Comparison of ENCODE assay signal across 9 cellular contexts in genomic region chr19:45577111-45577905, GRCh38. TPM values are rescaled to one million over a fixed set of nuclear protein-coding genes. Genes with fewer than 3 reads are reported as not detected.
DNase-seq lines count a peak whose midpoint lies in the region; FAIRE-seq and TF ChIP-seq lines count a peak whose summit lies in the region.
"Had no signal": no experiment of that assay in that cellular context is flagged by ENCODE, and none has a peak within 500 bp of the region (broad histone marks: within the 10 kb centered on the region; RNA-seq: fewer than 3 reads in every experiment).

No MANE protein-coding gene starts in this region.

- peak overlapping the region; percentile 36 to 78 (median 64); a peak in 6 of 7 replicates for H3K27ac Mint-ChIP-seq in H9

- H3K9me3 Mint-ChIP-seq in H9: no peaks in the 10 kb centered on the region

- H3K4me1 ChIP-seq in H9 (ENCODE audit: insufficient read depth, low read length) (peaks cover 6% of the 10 kb centered on the region; the same call in 1 of the 2 replicates), adrenal gland (replicated peaks in 1 of 2) (peaks cover 10 to 11% of the 10 kb centered on the region in 2 donors), right atrium auricular region (peaks cover 0 to 53% of the 10 kb centered on the region in 2 donors), skeletal muscle tissue (ENCODE audit: control insufficient read depth in 3 of 3, insufficient read depth in 3 of 3, low read length in 3 of 3) (peaks cover 28 to 43% (median 31%) of the 10 kb centered on the region in 3 donors)

- H3K4ac ChIP-seq in H9 (ENCODE audit: low read depth, low read length): no peak overlapping the region

- H3K27ac ChIP-seq in H9 (ENCODE audit: insufficient read length, low read depth, low read length) (no peak overlapping the region), adrenal gland (peak overlapping the region in 4 of 5 donors; percentile 58 to 86 (median 78)), right atrium auricular region (peak overlapping the region; percentile 67 to 82), skeletal muscle tissue (ENCODE audit: low read depth, low read length) (peak overlapping the region; percentile 66)

- no peak overlapping the region for H3K4me2 ChIP-seq in H9 (ENCODE audit: insufficient read depth, insufficient read length, low read length)

- peaks cover 1% of the 10 kb centered on the region; the same call in 1 of the 2 replicates for H3K27me3 Mint-ChIP-seq in H9 (ENCODE audit: low read depth)

- no peak overlapping the region for H3K18ac ChIP-seq in H9 (ENCODE audit: insufficient read length, low read depth, low read length)

- no peaks in the 10 kb centered on the region for H3K79me1 ChIP-seq in H9 (ENCODE audit: insufficient read depth, low read depth, low read length, poor library complexity, severe bottlenecking)

- no peak overlapping the region for H3K56ac ChIP-seq in H9 (ENCODE audit: insufficient read length, low read depth, low read length)

- no peak overlapping the region for H2BK15ac ChIP-seq in H9 (ENCODE audit: low read depth, low read length)

- no peak overlapping the region for H3K23ac ChIP-seq in H9 (ENCODE audit: insufficient read length, low read depth, low read length)

- H2BK20ac ChIP-seq in H9 (ENCODE audit: low read depth, low read length, poor library complexity, severe bottlenecking): no peak overlapping the region

- H3K4me3 ChIP-seq in adrenal gland (no peak overlapping the region), right atrium auricular region (no peak overlapping the region), skeletal muscle tissue (ENCODE audit: low read length in 3 of 3) (peak overlapping the region in 1 of 3 donors; percentile 22)

- TF ChIP-seq CTCF in H9 (conservative IDR thresholded peaks at IDR 0.05) (no peak), adrenal gland (IDR thresholded peaks at IDR 0.05) (no peak), right atrium auricular region (IDR thresholded peaks at IDR 0.05) (no peak)

- no peak overlapping the region for H3K9ac ChIP-seq in H9 (ENCODE audit: extremely low read depth, insufficient read length, low read length)
- peak overlapping the region in 2 of 3 donors; percentile 43 to 51 for H3K9ac ChIP-seq in skeletal muscle tissue (ENCODE audit: low read depth in 1 of 3, low read length in 3 of 3)

- H3K4me1 Mint-ChIP-seq in H9: peaks cover 23 to 30% of the 10 kb centered on the region in 2 experiments

- H4K91ac ChIP-seq in H9 (ENCODE audit: insufficient read length, low read depth, low read length): no peak overlapping the region

- no peak overlapping the region for H2BK5ac ChIP-seq in H9 (ENCODE audit: insufficient read length, low read length)

- no peak overlapping the region for H2BK12ac ChIP-seq in H9 (ENCODE audit: insufficient read length, low read depth, low read length)

- no peak overlapping the region for H3T11ph ChIP-seq in H9 (ENCODE audit: low read length)

- no peak for TF ChIP-seq POLR2A in adrenal gland (IDR thresholded peaks at IDR 0.05)

- no peaks in the 10 kb centered on the region for H3K36me3 ChIP-seq in adrenal gland (replicated peaks in 1 of 2)
- no peaks in the 10 kb centered on the region for H3K36me3 ChIP-seq in right atrium auricular region
- no peaks in the 10 kb centered on the region for H3K36me3 ChIP-seq in skeletal muscle tissue (ENCODE audit: control insufficient read depth in 3 of 3, insufficient read depth in 3 of 3, low read length in 3 of 3)

- H4K5ac ChIP-seq in H9 (ENCODE audit: insufficient read length, low read depth, low read length): no peak overlapping the region

- no peak for FAIRE-seq in GM19239 (lab: Jason Lieb, UNC)

- H3K9me3 ChIP-seq in H9 (ENCODE audit: control insufficient read depth, low read depth, low read length): no peaks in the 10 kb centered on the region
- no peaks in the 10 kb centered on the region for H3K9me3 ChIP-seq in adrenal gland (replicated peaks in 1 of 3)
- H3K9me3 ChIP-seq in right atrium auricular region: no peaks in the 10 kb centered on the region
- no peaks in the 10 kb centered on the region for H3K9me3 ChIP-seq in skeletal muscle tissue (ENCODE audit: control insufficient read depth in 3 of 3, low read length in 3 of 3)

- H3K79me2 ChIP-seq in H9 (ENCODE audit: insufficient read depth, low read length): peaks cover 2% of the 10 kb centered on the region; the same call in 1 of the 2 replicates

- WGBS in H9 (ENCODE audit: extremely low coverage, insufficient read length, low lambda C conversion rate): no CpG with 5 or more reads among the region's 11 CpGs
- 26 to 48% (median 44%) methylated on average over 11 of the region's 11 CpGs for WGBS in adrenal gland, 4 donors

- DNase-seq in H9 (no peak), adrenal gland (peak in 6 of 7 donors; percentile 75 to 88 (median 84)), right atrium auricular region (ENCODE audit: low spot score) (no peak), NK-92 (lab: John Stamatoyannopoulos, UW; ENCODE audit: unreplicated experiment) (no peak), GM19239 (ENCODE audit: insufficient read length, low spot score) (no peak), T-helper 9 cell (no peak)
- no peak for DNase-seq in activated CD4-positive, alpha-beta T cell treated with anti-CD3 and anti-CD28 coated beads for 1 hour
- DNase-seq: NCI-H1694 treated with DMSO at 0.1 percent for 48 hours had no signal

- no peaks in the 10 kb centered on the region for H3K23me2 ChIP-seq in H9 (ENCODE audit: insufficient read length, low read depth, low read length, poor library complexity, severe bottlenecking)

- no peak overlapping the region for H2AFZ ChIP-seq in H9 (ENCODE audit: low read length)

- H2AK5ac ChIP-seq in H9 (ENCODE audit: insufficient read length, low read length): no peak overlapping the region

- no peaks in the 10 kb centered on the region for H4K20me1 ChIP-seq in H9 (ENCODE audit: control insufficient read depth, insufficient read depth, insufficient read length)

- intact Hi-C loops in adrenal gland (cut with DNase I): no loop called here

- H3K27me3 ChIP-seq in H9 (ENCODE audit: insufficient read depth, low read length): no peaks in the 10 kb centered on the region
- H3K27me3 ChIP-seq in adrenal gland: no peaks in the 10 kb centered on the region
- H3K27me3 ChIP-seq in right atrium auricular region: no peaks in the 10 kb centered on the region
- no peaks in the 10 kb centered on the region for H3K27me3 ChIP-seq in skeletal muscle tissue (ENCODE audit: control insufficient read depth in 3 of 3, insufficient read depth in 3 of 3, low read length in 3 of 3)

- H3K36me3 Mint-ChIP-seq in H9 (ENCODE audit: insufficient read depth in 1 of 3, low read depth in 3 of 3): peaks cover 0 to 9% (median 4%) of the 10 kb centered on the region in 3 experiments; a peak in 5 of 7 replicates

- no peak overlapping the region for H4K8ac ChIP-seq in H9 (replicated peaks; ENCODE audit: insufficient read length, low read depth, low read length)

- peak overlapping the region in 1 of 2 experiments; percentile 38; a peak in 3 of 5 replicates for H3K4me3 Mint-ChIP-seq in H9

- H3K14ac ChIP-seq in H9 (ENCODE audit: insufficient read depth, low read length): no peak overlapping the region

- H2BK120ac ChIP-seq in H9 (ENCODE audit: low read depth, low read length, poor library complexity, severe bottlenecking): no peak overlapping the region

RNA-seq across cellular contexts. Expression of gene OPA3, which starts 7.3 kb away (rescaled TPM):
- total RNA-seq in H9 (2021) (13.0 and 14.7 TPM in 2 replicates), adrenal gland (10 to 100 TPM in 7 of 8 donors, 1 to 10 TPM in 1; 7.5 to 34.1 (median 17.4) TPM), right atrium auricular region (10 to 100 TPM; 15.8 to 33.5 TPM), skeletal muscle tissue (3.7 TPM)
- polyA plus RNA-seq in adrenal gland: 10 to 100 TPM in 1 of 3 donors, 1 to 10 TPM in 2; 4.3 to 19.7 (median 7.3) TPM

RNA-seq across cellular contexts. Expression of gene GPR4, which starts 24.7 kb away (rescaled TPM):
- total RNA-seq in H9 (2021) (0.07 TPM in 1 of 2 replicates, not detected in the other), adrenal gland (1 to 10 TPM; 1.6 to 7.8 (median 3.6) TPM), right atrium auricular region (10 to 100 TPM in 1 of 2 donors, 1 to 10 TPM in 1; 6.2 to 12.1 TPM), skeletal muscle tissue (0.52 TPM)
- 10 to 100 TPM in 1 of 3 donors, 1 to 10 TPM in 2; 7.6 to 11.3 (median 9.6) TPM for polyA plus RNA-seq in adrenal gland

Comparison
In these comparisons a context has a peak if more than half of its experiments do, and no peak if none do; other contexts are left out.
1. DNase-seq: peak in adrenal gland (6 of 7); none in H9 (single experiment), right atrium auricular region (single experiment), NK-92 (single experiment), activated CD4-positive, alpha-beta T cell treated with anti-CD3 and anti-CD28 coated beads for 1 hour (single experiment), GM19239 (single experiment) and T-helper 9 cell (single experiment).